Comparison of ENCODE assay signal across 24 cellular contexts in genomic region chr14:59272633-59273032, GRCh38.
"Had no signal": no experiment of that assay in that cellular context is flagged by ENCODE, and none has a peak within 500 bp of the region (broad histone marks: within the 10 kb centered on the region; RNA-seq: fewer than 3 reads in every experiment).

No MANE protein-coding gene starts in this region.

- H3K27ac ChIP-seq: esophagus squamous epithelium, left lung, lower lobe of right lung, spleen had no signal

- H3K27me3 ChIP-seq: esophagus squamous epithelium, left lung, spleen, tibial nerve had no signal

- H3K9me3 Mint-ChIP-seq: activated T-helper 2 cell treated with anti-CD3 and anti-CD28 coated beads, Interferon-gamma antibody, Interleukin-2, Interleukin-4, amounts not matched to agents 10 μg/mL and 5 μg/mL and 100 μg/mL, durations not matched to agents 14 hours and 24 hours and 36 hours; central memory CD8-positive, alpha-beta T cell; natural killer cell treated with Interleukin-12 subunit alpha and Interleukin-12 subunit beta and Interleukin-15 and Interleukin-18, amount 100 ng/mL, for 72 hours; T-cell; T-helper 2 cell treated with Interferon-gamma antibody and Interleukin-4, amounts not matched to agents 5 μg/mL and 100 μg/mL, for 36 hours had no signal

- H3K4me3 ChIP-seq: esophagus squamous epithelium, left lung, lower lobe of right lung, mucosa of descending colon, spleen, tibial nerve had no signal

- DNase-seq: activated CD4-positive, alpha-beta T cell treated with anti-CD3 and anti-CD28 coated beads for 36 hours; activated CD4-positive, CD25-positive, alpha-beta regulatory T cell; activated CD8-positive, alpha-beta memory T cell treated with anti-CD3 and anti-CD28 coated beads, Interleukin-2, amount 10 ng/mL, durations not matched to agents 7 days and 5 days; activated CD8-positive, alpha-beta T cell treated with anti-CD3 and anti-CD28 coated beads, Interleukin-2, amount 10 ng/mL, durations not matched to agents 7 days and 5 days; activated T-cell treated with anti-CD3 and anti-CD28 coated beads, Interleukin-2, amount 50 U/mL, for 48 hours; aorta; dermis blood vessel endothelial cell; effector CD4-positive, alpha-beta T cell; esophagus squamous epithelium; foreskin melanocyte; left lung; lower lobe of right lung; mucosa of descending colon; posterior cingulate gyrus; right cardiac atrium; spleen; stimulated activated naive CD4-positive, alpha-beta T cell; T-cell had no signal

- H3K36me3 Mint-ChIP-seq: natural killer cell treated with Interleukin-12 subunit alpha and Interleukin-12 subunit beta and Interleukin-15 and Interleukin-18, amount 100 ng/mL, for 72 hours had no signal

- H3K9me3 ChIP-seq: esophagus squamous epithelium, left lung, lower lobe of right lung, mucosa of descending colon, spleen, tibial nerve had no signal

- H3K27me3 Mint-ChIP-seq: activated CD4-positive, alpha-beta T cell treated with anti-CD3 and anti-CD28 coated beads for 36 hours; activated CD8-positive, alpha-beta memory T cell treated with anti-CD3 and anti-CD28 coated beads, Interleukin-2, amount 10 ng/mL, durations not matched to agents 7 days and 5 days; activated naive CD8-positive, alpha-beta T cell; central memory CD8-positive, alpha-beta T cell; natural killer cell treated with Interleukin-12 subunit alpha and Interleukin-12 subunit beta and Interleukin-15 and Interleukin-18, amount 100 ng/mL, for 72 hours; T-cell had no signal

- H3K27ac Mint-ChIP-seq: activated CD4-positive, alpha-beta T cell treated with anti-CD3 and anti-CD28 coated beads for 36 hours; activated CD8-positive, alpha-beta memory T cell treated with anti-CD3 and anti-CD28 coated beads, Interleukin-2, amount 10 ng/mL, durations not matched to agents 7 days and 5 days; activated CD8-positive, alpha-beta T cell treated with anti-CD3 and anti-CD28 coated beads, Interleukin-2, amount 10 ng/mL, durations not matched to agents 7 days and 5 days; activated naive CD8-positive, alpha-beta T cell; activated T-helper 2 cell treated with anti-CD3 and anti-CD28 coated beads, Interferon-gamma antibody, Interleukin-2, Interleukin-4, amounts not matched to agents 10 μg/mL and 5 μg/mL and 100 μg/mL, durations not matched to agents 14 hours and 24 hours and 36 hours; T-cell; T-helper 2 cell treated with Interferon-gamma antibody and Interleukin-4, amounts not matched to agents 5 μg/mL and 100 μg/mL, for 36 hours had no signal

- H3K4me3 Mint-ChIP-seq: activated CD4-positive, alpha-beta T cell treated with anti-CD3 and anti-CD28 coated beads for 36 hours; activated CD8-positive, alpha-beta memory T cell treated with anti-CD3 and anti-CD28 coated beads, Interleukin-2, amount 10 ng/mL, durations not matched to agents 7 days and 5 days; activated CD8-positive, alpha-beta T cell treated with anti-CD3 and anti-CD28 coated beads, Interleukin-2, amount 10 ng/mL, durations not matched to agents 7 days and 5 days; activated naive CD8-positive, alpha-beta T cell; central memory CD8-positive, alpha-beta T cell; natural killer cell treated with Interleukin-12 subunit alpha and Interleukin-12 subunit beta and Interleukin-15 and Interleukin-18, amount 100 ng/mL, for 72 hours; T-cell; T-helper 2 cell treated with Interferon-gamma antibody and Interleukin-4, amounts not matched to agents 5 μg/mL and 100 μg/mL, for 36 hours had no signal

- ATAC-seq: activated CD4-positive, alpha-beta T cell treated with anti-CD3 and anti-CD28 coated beads for 36 hours; activated CD8-positive, alpha-beta memory T cell treated with anti-CD3 and anti-CD28 coated beads, Interleukin-2, amount 10 ng/mL, durations not matched to agents 7 days and 5 days; activated CD8-positive, alpha-beta T cell treated with anti-CD3 and anti-CD28 coated beads, Interleukin-2, amount 10 ng/mL, durations not matched to agents 7 days and 5 days; left lung; lower lobe of right lung; mucosa of descending colon; natural killer cell treated with Interleukin-12 subunit alpha and Interleukin-12 subunit beta and Interleukin-15 and Interleukin-18, amount 100 ng/mL, for 72 hours; right cardiac atrium; T-cell had no signal
